ENCODE assay signal across 8 cellular contexts in the genomic region with DNA sequence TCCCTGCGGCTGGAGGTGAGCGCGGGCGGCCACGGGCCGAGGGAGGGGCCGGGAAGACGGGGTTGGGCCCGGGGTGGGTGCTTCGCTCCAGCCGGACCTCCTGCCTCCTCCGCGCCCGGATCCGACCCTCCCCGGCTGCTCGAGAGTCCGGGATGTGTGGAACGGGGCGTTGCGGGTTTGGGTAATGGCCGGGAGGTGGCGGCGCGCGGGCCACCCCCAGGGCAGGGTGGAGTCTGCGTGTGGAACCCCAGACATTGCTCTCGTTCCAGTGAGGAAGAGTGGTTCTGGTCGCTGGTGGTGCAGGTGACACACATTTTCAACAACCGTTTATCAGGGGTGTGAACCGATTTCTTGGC. TPM values are rescaled to one million over a fixed set of nuclear protein-coding genes. Genes with fewer than 3 reads are reported as not detected.
A peak's percentile ranks its signal among the peaks of the same experiment; 100 is the strongest.
DNase-seq lines count a peak whose midpoint lies in the region; ATAC-seq and TF ChIP-seq lines count a peak whose summit lies in the region.

No MANE protein-coding gene starts in this region.

- H3K4me3 ChIP-seq in left ventricle myocardium inferior (peak overlapping the region; percentile 94), skeletal muscle cell (ENCODE audit: low read depth, low read length) (peak overlapping the region; percentile 87)

- H3K36me3 Mint-ChIP-seq in activated naive CD4-positive, alpha-beta T cell treated with anti-CD3 and anti-CD28 coated beads, Interleukin-2, amount 50 U/mL, for 72 hours = peaks cover 8 to 15% of the 10 kb centered on the region in 2 donors

- H3K27ac ChIP-seq in left ventricle myocardium inferior (replicated peaks) = peak overlapping the region; percentile 95

- peak; percentile 31 for TF ChIP-seq CTCF in left ventricle myocardium inferior (IDR thresholded peaks at IDR 0.05; ENCODE audit: borderline replicate concordance)

- H3K27me3 ChIP-seq in left ventricle myocardium inferior (ENCODE audit: low read depth) = no peaks in the 10 kb centered on the region

- peak; percentile 44 for DNase-seq in activated gamma-delta T cell treated with Interleukin-2 at 50 U/mL for 16 hours
- DNase-seq in activated gamma-delta T cell (lab: John Stamatoyannopoulos, UW) = no peak
- DNase-seq in NAMALWA (ENCODE audit: low spot score) = peak; percentile 79
- peak in 1 of 2 donors; percentile 60 for DNase-seq in activated naive CD4-positive, alpha-beta T cell treated with anti-CD3 and anti-CD28 coated beads, Interleukin-2, amount 50 U/mL, for 72 hours (ENCODE audit: low spot score in 2 of 2)
- DNase-seq in left ventricle myocardium inferior = peak; percentile 49
- DNase-seq in skeletal muscle cell (ENCODE audit: low read depth) = peak; percentile 2
- no peak for DNase-seq in middle frontal gyrus (ENCODE audit: extremely low spot score, low spot score)

- no peaks in the 10 kb centered on the region for H3K9me3 ChIP-seq in left ventricle myocardium inferior (replicated peaks)

- no peaks in the 10 kb centered on the region for H3K9me3 Mint-ChIP-seq in activated naive CD4-positive, alpha-beta T cell treated with anti-CD3 and anti-CD28 coated beads, Interleukin-2, amount 50 U/mL, for 72 hours

- no peaks in the 10 kb centered on the region for H3K36me3 ChIP-seq in left ventricle myocardium inferior

- peak; percentile 41 for ATAC-seq in HG02588 (IDR thresholded peaks at IDR 0.05; ENCODE audit: unreplicated experiment)
- ATAC-seq in activated naive CD4-positive, alpha-beta T cell treated with anti-CD3 and anti-CD28 coated beads, Interleukin-2, amount 50 U/mL, for 72 hours = peak; percentile 72 to 74

- peak overlapping the region; percentile 96 for H3K27ac Mint-ChIP-seq in activated naive CD4-positive, alpha-beta T cell treated with anti-CD3 and anti-CD28 coated beads, Interleukin-2, amount 50 U/mL, for 72 hours

- intact Hi-C loops in left ventricle myocardium inferior (cut with micrococcal nuclease) = no loop called here

- peaks cover 85% of the 10 kb centered on the region for H3K4me1 ChIP-seq in left ventricle myocardium inferior

RNA-seq across cellular contexts. Expression of gene ARHGEF7, which starts 38.8 kb away (rescaled TPM):
- total RNA-seq in activated naive CD4-positive, alpha-beta T cell treated with anti-CD3 and anti-CD28 coated beads, Interleukin-2, amount 50 U/mL, for 72 hours = 10 to 100 TPM; 69.5 to 82.5 TPM
- total RNA-seq in left ventricle myocardium inferior = 35.9 TPM

Comparison
In these comparisons a context has a peak if more than half of its experiments do, and no peak if none do; other contexts are left out.
1. DNase-seq: peak in activated gamma-delta T cell treated with Interleukin-2 at 50 U/mL for 16 hours (single experiment), NAMALWA (single experiment), left ventricle myocardium inferior (single experiment) and skeletal muscle cell (single experiment); none in activated gamma-delta T cell (single experiment) and middle frontal gyrus (single experiment).